ENCODE assay signal across 8 cellular contexts in the genomic region with DNA sequence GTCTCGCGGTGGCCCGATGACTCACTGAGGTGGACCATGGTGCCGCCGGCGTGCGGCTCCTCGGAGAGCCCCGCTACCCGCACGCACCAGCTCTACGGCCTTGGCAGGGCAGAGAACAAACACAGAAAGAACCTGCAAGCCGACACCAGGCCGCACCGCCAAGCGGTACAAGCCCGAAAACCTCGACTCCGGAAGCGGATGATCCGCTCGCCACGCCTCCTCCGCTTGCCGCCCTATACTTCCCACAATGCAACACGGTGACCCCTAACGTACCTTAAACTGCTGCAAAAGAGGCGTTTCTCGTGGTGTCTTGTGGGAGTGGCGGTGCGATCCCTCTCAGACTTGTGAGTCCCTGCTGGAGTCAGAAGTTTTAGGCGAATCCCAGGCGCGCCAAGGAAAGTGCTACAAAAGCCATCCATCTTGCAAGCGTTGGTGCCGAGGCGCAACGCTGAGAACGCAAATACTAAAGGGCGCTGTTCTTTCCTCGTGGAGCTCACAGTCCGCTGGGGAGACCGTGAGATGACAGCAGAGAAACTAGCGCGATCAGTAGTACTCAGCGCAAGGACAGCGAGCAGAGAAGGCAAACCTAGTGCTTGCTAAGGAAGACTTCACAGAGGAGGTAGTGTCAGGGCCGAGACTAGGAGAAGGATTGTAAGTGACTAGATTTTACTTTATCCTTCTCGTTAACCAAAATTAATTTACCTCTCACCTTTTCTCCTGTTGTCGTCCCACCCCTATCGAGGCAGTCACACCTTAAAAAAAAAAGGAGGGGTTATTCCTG. TPM values are rescaled to one million over a fixed set of nuclear protein-coding genes. Genes with fewer than 3 reads are reported as not detected.
DNase-seq lines count a peak whose midpoint lies in the region; ATAC-seq and TF ChIP-seq lines count a peak whose summit lies in the region.

A gene (minus strand): TSS at position 200 of the 781 bp plus-strand sequence. CDS start 162 bp downstream, at position 38.

- no peaks in the 10 kb centered on the region for H3K27me3 Mint-ChIP-seq in activated naive CD8-positive, alpha-beta T cell
- peaks cover 9% of the 10 kb centered on the region for H3K27me3 Mint-ChIP-seq in glutamatergic neuron (ENCODE audit: unreplicated experiment)

- H3K27me3 ChIP-seq in osteoblast (ENCODE audit: insufficient read depth, low read length): no peaks in the 10 kb centered on the region
- no peaks in the 10 kb centered on the region for H3K27me3 ChIP-seq in thoracic aorta (replicated peaks; ENCODE audit: insufficient read depth)

- peaks cover 45% of the 10 kb centered on the region for H3K79me2 ChIP-seq in osteoblast (ENCODE audit: insufficient read depth, low read length)

- peak within 1 kb of the TSS; percentile 95 for H3K27ac ChIP-seq in osteoblast (ENCODE audit: low read depth, low read length)
- peak within 1 kb of the TSS; percentile 91 for H3K27ac ChIP-seq in thoracic aorta

- H3K9me3 ChIP-seq in osteoblast (ENCODE audit: low read depth, low read length) (no peaks in the 10 kb centered on the region), thoracic aorta (no peaks in the 10 kb centered on the region)

- TF ChIP-seq CTCF in glutamatergic neuron (IDR thresholded peaks at IDR 0.05; ENCODE audit: partially characterized antibody, unreplicated experiment) (no peak), osteoblast (IDR thresholded peaks at IDR 0.05; ENCODE audit: extremely low read depth, low read depth, low read length) (no peak), thoracic aorta (IDR thresholded peaks at IDR 0.05) (no peak)

- peak; percentile 74 for ATAC-seq in HG02610 (IDR thresholded peaks at IDR 0.05; ENCODE audit: unreplicated experiment)
- ATAC-seq in thoracic aorta (ENCODE audit: insufficient number of reproducible peaks, low FRiP score, low read depth): peak; percentile 98

- H3K4me3 ChIP-seq in GM08714 (ENCODE audit: low read length) (peak within 1 kb of the TSS; percentile 83), osteoblast (ENCODE audit: insufficient read depth, low read length) (peak within 1 kb of the TSS; percentile 87), thoracic aorta (peak within 1 kb of the TSS; percentile 96)

- H3K4me2 ChIP-seq in osteoblast (ENCODE audit: insufficient read depth, low read length): peak within 1 kb of the TSS; percentile 96

- peak; percentile 87 for DNase-seq in NCI-H1105 (lab: John Stamatoyannopoulos, UW)
- peak; percentile 94 for DNase-seq in SKM-1 treated with dmso at 0.1 percent for 144 hours (lab: John Stamatoyannopoulos, UW; ENCODE audit: unreplicated experiment)
- DNase-seq in glutamatergic neuron: peak; percentile 90
- DNase-seq in osteoblast (ENCODE audit: insufficient read length, low spot score, missing footprints): peak; percentile 96
- peak; percentile 92 for DNase-seq in thoracic aorta (ENCODE audit: low spot score)

- H3K4me1 Mint-ChIP-seq in activated naive CD8-positive, alpha-beta T cell (ENCODE audit: low read depth): peaks cover 24% of the 10 kb centered on the region
- peaks cover 7% of the 10 kb centered on the region for H3K4me1 Mint-ChIP-seq in glutamatergic neuron (ENCODE audit: low read depth, unreplicated experiment)

- H3K27ac Mint-ChIP-seq in activated naive CD8-positive, alpha-beta T cell: peak within 1 kb of the TSS; percentile 99
- H3K27ac Mint-ChIP-seq in glutamatergic neuron (ENCODE audit: unreplicated experiment): peak within 1 kb of the TSS; percentile 94

- H3K9me3 Mint-ChIP-seq in activated naive CD8-positive, alpha-beta T cell (ENCODE audit: low read depth): no peaks in the 10 kb centered on the region
- H3K9me3 Mint-ChIP-seq in glutamatergic neuron (ENCODE audit: unreplicated experiment): peaks cover 7% of the 10 kb centered on the region

- peaks cover 25% of the 10 kb centered on the region for H3K36me3 ChIP-seq in osteoblast (ENCODE audit: insufficient read depth, low read length)
- H3K36me3 ChIP-seq in thoracic aorta: no peaks in the 10 kb centered on the region

- peak within 1 kb of the TSS; percentile 99 for H2AFZ ChIP-seq in osteoblast (ENCODE audit: low read length)

- H3K36me3 Mint-ChIP-seq in activated naive CD8-positive, alpha-beta T cell: peaks cover 6% of the 10 kb centered on the region
- no peaks in the 10 kb centered on the region for H3K36me3 Mint-ChIP-seq in glutamatergic neuron (ENCODE audit: unreplicated experiment)

- peak within 1 kb of the TSS; percentile 96 for H3K4me3 Mint-ChIP-seq in activated naive CD8-positive, alpha-beta T cell
- peak within 1 kb of the TSS; percentile 95 for H3K4me3 Mint-ChIP-seq in glutamatergic neuron (ENCODE audit: unreplicated experiment)

- no peaks in the 10 kb centered on the region for H4K20me1 ChIP-seq in osteoblast (ENCODE audit: insufficient read depth, low read length)

- H3K4me1 ChIP-seq in osteoblast (ENCODE audit: insufficient read depth, low read length): peaks cover 22% of the 10 kb centered on the region
- peaks cover 14 to 24% of the 10 kb centered on the region in 2 donors for H3K4me1 ChIP-seq in thoracic aorta (ENCODE audit: control insufficient read depth in 1 of 2, low read depth in 2 of 2)

RNA-seq across cellular contexts. Expression of the gene that starts here (rescaled TPM):
- total RNA-seq in glutamatergic neuron (ENCODE audit: unreplicated experiment): 89.2 TPM
- 78.7 and 80.7 TPM in 2 replicates for total RNA-seq in osteoblast
- total RNA-seq in thoracic aorta: 10 to 100 TPM; 29.3 to 41.2 TPM

Comparison
In these comparisons a context has a peak if more than half of its experiments do, and no peak if none do; other contexts are left out.
1. Peak in every context shown above with its lines: DNase-seq, ATAC-seq, H3K4me3 ChIP-seq and H3K27ac ChIP-seq.